In genomic region chr13:36725936-36726335, GRCh38 we compare ENCODE assay signal across 4 cellular contexts. TPM values are rescaled to one million over a fixed set of nuclear protein-coding genes. Genes with fewer than 3 reads are reported as not detected.
"Had no signal": no experiment of that assay in that cellular context is flagged by ENCODE, and none has a peak within 500 bp of the region (broad histone marks: within the 10 kb centered on the region; RNA-seq: fewer than 3 reads in every experiment).

No MANE protein-coding gene starts in this region.

- DNase-seq: GDM1, GF-D8 had no signal

- ATAC-seq: GM12878 had no signal

RNA-seq across cellular contexts. Expression of gene SERTM1, which starts 52.1 kb away (rescaled TPM):
- total RNA-seq: G401, GM12878 had no signal
